ENCODE assay signal across 7 cellular contexts in genomic region chr16:27272697-27273096, GRCh38. TPM values are rescaled to one million over a fixed set of nuclear protein-coding genes. Genes with fewer than 3 reads are reported as not detected.
DNase-seq lines count a peak whose midpoint lies in the region; ATAC-seq and TF ChIP-seq lines count a peak whose summit lies in the region.
"Not testable (repeated sequence)": the region's sequence is repeated elsewhere in the genome, so short reads cannot be mapped to it uniquely, and the experiment has no call there.

No MANE protein-coding gene starts in this region.

- not testable (repeated sequence) for H3K27me3 Mint-ChIP-seq in WTC11 (ENCODE audit: low read depth); activated CD4-positive, alpha-beta memory T cell treated with anti-CD3 and anti-CD28 coated beads, Interleukin-2, amount 10 ng/mL, durations not matched to agents 7 days and 5 days; activated T-helper 1 cell treated with anti-CD3 and anti-CD28 coated beads, Interleukin-12 subunit alpha, Interleukin-12 subunit beta, Interleukin-2, Interleukin-4 antibody, amounts not matched to agents 30 ng/mL and 10 ng/mL and 1 ng/mL, durations not matched to agents 14 hours and 24 hours and 36 hours (ENCODE audit: insufficient read depth); activated naive CD8-positive, alpha-beta T cell treated with anti-CD3 and anti-CD28 coated beads for 36 hours; naive B cell; stimulated activated memory B cell treated with anti-CD40 and anti-IgM and Interleukin-4, amounts not matched to agents 10 μg/mL and 1 μg/mL and 100 μg/mL, for 72 hours

- POLR2A ChIA-PET in WTC11 (lab: Charles Lee) = not testable (repeated sequence)
- POLR2A ChIA-PET in activated CD4-positive, alpha-beta memory T cell treated with anti-CD3 and anti-CD28 coated beads, Interleukin-2, amount 10 ng/mL, durations not matched to agents 7 days and 5 days (lab: Charles Lee) = interaction anchor here (1.1 to 10.7 kb wide), 7 partner anchors 10 to 92 kb away, joined by 3 to 243 read pairs (median 25); no protein-coding TSS in a partner anchor

- peaks cover 86% of the 10 kb centered on the region for H3K4me1 ChIP-seq in DOHH2 (ENCODE audit: control insufficient read depth, low read length)

- not testable (repeated sequence) for H3K27ac Mint-ChIP-seq in WTC11
- peak overlapping the region; percentile 90 for H3K27ac Mint-ChIP-seq in activated CD4-positive, alpha-beta memory T cell treated with anti-CD3 and anti-CD28 coated beads, Interleukin-2, amount 10 ng/mL, durations not matched to agents 7 days and 5 days
- peak overlapping the region; percentile 87 for H3K27ac Mint-ChIP-seq in activated T-helper 1 cell treated with anti-CD3 and anti-CD28 coated beads, Interleukin-12 subunit alpha, Interleukin-12 subunit beta, Interleukin-2, Interleukin-4 antibody, amounts not matched to agents 30 ng/mL and 10 ng/mL and 1 ng/mL, durations not matched to agents 14 hours and 24 hours and 36 hours
- peak overlapping the region; percentile 96 for H3K27ac Mint-ChIP-seq in activated naive CD8-positive, alpha-beta T cell treated with anti-CD3 and anti-CD28 coated beads for 36 hours
- peak overlapping the region; percentile 88 to 100 (median 97) for H3K27ac Mint-ChIP-seq in naive B cell
- H3K27ac Mint-ChIP-seq in stimulated activated memory B cell treated with anti-CD40 and anti-IgM and Interleukin-4, amounts not matched to agents 10 μg/mL and 1 μg/mL and 100 μg/mL, for 72 hours = peak overlapping the region; percentile 68

- H3K4me3 Mint-ChIP-seq in WTC11; activated CD4-positive, alpha-beta memory T cell treated with anti-CD3 and anti-CD28 coated beads, Interleukin-2, amount 10 ng/mL, durations not matched to agents 7 days and 5 days; activated T-helper 1 cell treated with anti-CD3 and anti-CD28 coated beads, Interleukin-12 subunit alpha, Interleukin-12 subunit beta, Interleukin-2, Interleukin-4 antibody, amounts not matched to agents 30 ng/mL and 10 ng/mL and 1 ng/mL, durations not matched to agents 14 hours and 24 hours and 36 hours; activated naive CD8-positive, alpha-beta T cell treated with anti-CD3 and anti-CD28 coated beads for 36 hours; stimulated activated memory B cell treated with anti-CD40 and anti-IgM and Interleukin-4, amounts not matched to agents 10 μg/mL and 1 μg/mL and 100 μg/mL, for 72 hours: not testable (repeated sequence)
- H3K4me3 Mint-ChIP-seq in naive B cell = peak overlapping the region in 6 of 8 donors; percentile 18 to 85 (median 72)

- not testable (repeated sequence) for H3K9me3 Mint-ChIP-seq in WTC11; activated CD4-positive, alpha-beta memory T cell treated with anti-CD3 and anti-CD28 coated beads, Interleukin-2, amount 10 ng/mL, durations not matched to agents 7 days and 5 days; activated T-helper 1 cell treated with anti-CD3 and anti-CD28 coated beads, Interleukin-12 subunit alpha, Interleukin-12 subunit beta, Interleukin-2, Interleukin-4 antibody, amounts not matched to agents 30 ng/mL and 10 ng/mL and 1 ng/mL, durations not matched to agents 14 hours and 24 hours and 36 hours; naive B cell; stimulated activated memory B cell treated with anti-CD40 and anti-IgM and Interleukin-4, amounts not matched to agents 10 μg/mL and 1 μg/mL and 100 μg/mL, for 72 hours
- H3K9me3 Mint-ChIP-seq in activated naive CD8-positive, alpha-beta T cell treated with anti-CD3 and anti-CD28 coated beads for 36 hours = peaks cover 11% of the 10 kb centered on the region

- not testable (repeated sequence) for H3K4me3 ChIP-seq in DOHH2 (ENCODE audit: low read length)

- not testable (repeated sequence) for H4K20me1 ChIP-seq in DOHH2 (ENCODE audit: control insufficient read depth, insufficient read depth, low read depth, low read length)

- TF ChIP-seq CTCF in DOHH2 (IDR thresholded peaks at IDR 0.05; ENCODE audit: low read depth, low read length, poor library complexity, severe bottlenecking); WTC11 (IDR thresholded peaks at IDR 0.05): not testable (repeated sequence)

- not testable (repeated sequence) for H3K27me3 ChIP-seq in DOHH2 (ENCODE audit: control insufficient read depth, low read length)

- peak overlapping the region; percentile 83 for H3K4me2 ChIP-seq in DOHH2 (ENCODE audit: low read length)

- H3K27ac ChIP-seq in DOHH2 (ENCODE audit: low read depth, low read length) = peak overlapping the region; percentile 96

- not testable (repeated sequence) for ATAC-seq in WTC11; naive B cell (ENCODE audit: low read depth in 2 of 2); stimulated activated memory B cell treated with anti-CD40 and anti-IgM and Interleukin-4, amounts not matched to agents 10 μg/mL and 1 μg/mL and 100 μg/mL, for 72 hours

- intact Hi-C loops in activated T-helper 1 cell treated with anti-CD3 and anti-CD28 coated beads, Interleukin-12 subunit alpha, Interleukin-12 subunit beta, Interleukin-2, Interleukin-4 antibody, amounts not matched to agents 30 ng/mL and 10 ng/mL and 1 ng/mL, durations not matched to agents 14 hours and 24 hours and 36 hours (cut with micrococcal nuclease) = not testable (repeated sequence)

- not testable (repeated sequence) for H3K36me3 Mint-ChIP-seq in WTC11
- peaks cover 16% of the 10 kb centered on the region for H3K36me3 Mint-ChIP-seq in activated CD4-positive, alpha-beta memory T cell treated with anti-CD3 and anti-CD28 coated beads, Interleukin-2, amount 10 ng/mL, durations not matched to agents 7 days and 5 days (ENCODE audit: low read depth)
- H3K36me3 Mint-ChIP-seq in activated T-helper 1 cell treated with anti-CD3 and anti-CD28 coated beads, Interleukin-12 subunit alpha, Interleukin-12 subunit beta, Interleukin-2, Interleukin-4 antibody, amounts not matched to agents 30 ng/mL and 10 ng/mL and 1 ng/mL, durations not matched to agents 14 hours and 24 hours and 36 hours (ENCODE audit: low read depth) = peaks cover 20% of the 10 kb centered on the region
- H3K36me3 Mint-ChIP-seq in activated naive CD8-positive, alpha-beta T cell treated with anti-CD3 and anti-CD28 coated beads for 36 hours = peaks cover 38% of the 10 kb centered on the region
- peaks cover 0 to 18% of the 10 kb centered on the region in 2 donors for H3K36me3 Mint-ChIP-seq in naive B cell
- H3K36me3 Mint-ChIP-seq in stimulated activated memory B cell treated with anti-CD40 and anti-IgM and Interleukin-4, amounts not matched to agents 10 μg/mL and 1 μg/mL and 100 μg/mL, for 72 hours = peaks cover 16% of the 10 kb centered on the region

- peaks cover 40% of the 10 kb centered on the region for H3F3A ChIP-seq in DOHH2 (ENCODE audit: control insufficient read depth, insufficient read depth)

- H3K9me3 ChIP-seq in DOHH2 (ENCODE audit: control insufficient read depth, insufficient read depth, low read length) = not testable (repeated sequence)

- not testable (repeated sequence) for H3K36me3 ChIP-seq in DOHH2 (ENCODE audit: control insufficient read depth, low read length)

- H3K9me2 ChIP-seq in DOHH2 (replicated peaks; ENCODE audit: control insufficient read depth, low read length) = not testable (repeated sequence)

- peaks cover 16% of the 10 kb centered on the region for H3K4me1 Mint-ChIP-seq in WTC11
- H3K4me1 Mint-ChIP-seq in activated CD4-positive, alpha-beta memory T cell treated with anti-CD3 and anti-CD28 coated beads, Interleukin-2, amount 10 ng/mL, durations not matched to agents 7 days and 5 days = peaks cover 69% of the 10 kb centered on the region
- H3K4me1 Mint-ChIP-seq in activated T-helper 1 cell treated with anti-CD3 and anti-CD28 coated beads, Interleukin-12 subunit alpha, Interleukin-12 subunit beta, Interleukin-2, Interleukin-4 antibody, amounts not matched to agents 30 ng/mL and 10 ng/mL and 1 ng/mL, durations not matched to agents 14 hours and 24 hours and 36 hours (ENCODE audit: low read depth) = peaks cover 73% of the 10 kb centered on the region
- H3K4me1 Mint-ChIP-seq in activated naive CD8-positive, alpha-beta T cell treated with anti-CD3 and anti-CD28 coated beads for 36 hours = peaks cover 64% of the 10 kb centered on the region
- H3K4me1 Mint-ChIP-seq in naive B cell = peaks cover 52 to 88% (median 64%) of the 10 kb centered on the region in 3 donors
- H3K4me1 Mint-ChIP-seq in stimulated activated memory B cell treated with anti-CD40 and anti-IgM and Interleukin-4, amounts not matched to agents 10 μg/mL and 1 μg/mL and 100 μg/mL, for 72 hours = peaks cover 28% of the 10 kb centered on the region

- DNase-seq in WTC11 (ENCODE audit: low spot score); activated CD4-positive, alpha-beta memory T cell treated with anti-CD3 and anti-CD28 coated beads, Interleukin-2, amount 10 ng/mL, durations not matched to agents 7 days and 5 days; activated T-helper 1 cell treated with anti-CD3 and anti-CD28 coated beads, Interleukin-12 subunit alpha, Interleukin-12 subunit beta, Interleukin-2, Interleukin-4 antibody, amounts not matched to agents 30 ng/mL and 10 ng/mL and 1 ng/mL, durations not matched to agents 14 hours and 24 hours and 36 hours (ENCODE audit: low spot score); activated naive CD8-positive, alpha-beta T cell treated with anti-CD3 and anti-CD28 coated beads for 36 hours; naive B cell: not testable (repeated sequence)

- CTCF ChIA-PET in WTC11 (lab: Charles Lee) = interaction anchor here (0.6 to 0.8 kb wide), 4 partner anchors 72 to 183 kb away, joined by 3 to 5 read pairs (median 4); no protein-coding TSS in a partner anchor
- CTCF ChIA-PET in activated CD4-positive, alpha-beta memory T cell treated with anti-CD3 and anti-CD28 coated beads, Interleukin-2, amount 10 ng/mL, durations not matched to agents 7 days and 5 days (lab: Charles Lee) = interaction anchor here (0.7 to 7.9 kb wide), 3 partner anchors 37 to 46 kb away, joined by 3 to 74 read pairs (median 4); no protein-coding TSS in a partner anchor

- H3K79me2 ChIP-seq in DOHH2 (ENCODE audit: control insufficient read depth, low read length) = peaks cover 18% of the 10 kb centered on the region

RNA-seq across cellular contexts. Expression of gene NSMCE1, which starts 4.1 kb away (rescaled TPM):
- total RNA-seq in WTC11 (2021) = 29.4 to 44.8 TPM (median 43.8 TPM) in 3 replicates
- total RNA-seq in activated CD4-positive, alpha-beta memory T cell treated with anti-CD3 and anti-CD28 coated beads, Interleukin-2, amount 10 ng/mL, durations not matched to agents 7 days and 5 days = 100 to 1,000 TPM; 100 to 106 TPM
- total RNA-seq in activated T-helper 1 cell treated with anti-CD3 and anti-CD28 coated beads, Interleukin-12 subunit alpha, Interleukin-12 subunit beta, Interleukin-2, Interleukin-4 antibody, amounts not matched to agents 30 ng/mL and 10 ng/mL and 1 ng/mL, durations not matched to agents 14 hours and 24 hours and 36 hours = 128 and 134 TPM in 2 replicates
- 100 to 1,000 TPM; 133 to 146 TPM for total RNA-seq in activated naive CD8-positive, alpha-beta T cell treated with anti-CD3 and anti-CD28 coated beads for 36 hours
- polyA plus RNA-seq in naive B cell (ENCODE audit: low read depth in 6 of 6) = 100 to 1,000 TPM; 178 to 217 (median 195) TPM

RNA-seq across cellular contexts. Expression of gene IL4R, which starts 41.1 kb away (rescaled TPM):
- 22.2 to 28.7 TPM (median 22.4 TPM) in 3 replicates for total RNA-seq in WTC11 (2021)
- 100 to 1,000 TPM; 257 to 268 TPM for total RNA-seq in activated CD4-positive, alpha-beta memory T cell treated with anti-CD3 and anti-CD28 coated beads, Interleukin-2, amount 10 ng/mL, durations not matched to agents 7 days and 5 days
- total RNA-seq in activated T-helper 1 cell treated with anti-CD3 and anti-CD28 coated beads, Interleukin-12 subunit alpha, Interleukin-12 subunit beta, Interleukin-2, Interleukin-4 antibody, amounts not matched to agents 30 ng/mL and 10 ng/mL and 1 ng/mL, durations not matched to agents 14 hours and 24 hours and 36 hours = 288 and 320 TPM in 2 replicates
- total RNA-seq in activated naive CD8-positive, alpha-beta T cell treated with anti-CD3 and anti-CD28 coated beads for 36 hours = 100 to 1,000 TPM; 183 to 190 TPM
- polyA plus RNA-seq in naive B cell (ENCODE audit: low read depth in 6 of 6) = 1,000 to 10,000 TPM in 1 of 6 donors, 100 to 1,000 TPM in 5; 355 to 1,202 (median 525) TPM
